Comparison of ENCODE assay signal across 22 cellular contexts in genomic region chr12:123516221-123516780, GRCh38. TPM values are rescaled to one million over a fixed set of nuclear protein-coding genes. Genes with fewer than 3 reads are reported as not detected.
DNase-seq lines count a peak whose midpoint lies in the region; ATAC-seq and TF ChIP-seq lines count a peak whose summit lies in the region.
"Had no signal": no experiment of that assay in that cellular context is flagged by ENCODE, and none has a peak within 500 bp of the region (broad histone marks: within the 10 kb centered on the region; RNA-seq: fewer than 3 reads in every experiment).

No MANE protein-coding gene starts in this region.

- no peak overlapping the region for H3K27ac ChIP-seq in osteoblast (ENCODE audit: low read depth, low read length)
- H3K27ac ChIP-seq: epithelial cell of prostate, foreskin keratinocyte, pancreas had no signal

- TF ChIP-seq CTCF in WTC11 (IDR thresholded peaks at IDR 0.05) (no peak), osteoblast (IDR thresholded peaks at IDR 0.05; ENCODE audit: extremely low read depth, low read depth, low read length) (peak; percentile 8)

- no peak overlapping the region for H3K4me2 ChIP-seq in osteoblast (ENCODE audit: insufficient read depth, low read length)
- H3K4me2 ChIP-seq: SK-N-SH had no signal

- ATAC-seq in WTC11 (peak; percentile 48), GM19463 (IDR thresholded peaks at IDR 0.05; ENCODE audit: unreplicated experiment) (no peak), HG03439 (IDR thresholded peaks at IDR 0.05; ENCODE audit: unreplicated experiment) (no peak), GM21786 (IDR thresholded peaks at IDR 0.05; ENCODE audit: unreplicated experiment) (no peak)
- ATAC-seq: foreskin keratinocyte, pancreas had no signal

- H3K36me3 Mint-ChIP-seq in WTC11 = peaks cover 22% of the 10 kb centered on the region

- peaks cover 13% of the 10 kb centered on the region for H4K20me1 ChIP-seq in osteoblast (ENCODE audit: insufficient read depth, low read length)

- no peak overlapping the region for H2AFZ ChIP-seq in osteoblast (ENCODE audit: low read length)

- no peaks in the 10 kb centered on the region for H3K9me3 Mint-ChIP-seq in WTC11
- H3K9me3 Mint-ChIP-seq: activated B cell treated with CpG ODN at 0.5 μM for 24 hours; activated naive CD8-positive, alpha-beta T cell treated with anti-CD3 and anti-CD28 coated beads for 36 hours had no signal

- H3K27me3 ChIP-seq in osteoblast (ENCODE audit: insufficient read depth, low read length) = no peaks in the 10 kb centered on the region
- H3K27me3 ChIP-seq: foreskin keratinocyte, pancreas had no signal

- H3K4me1 ChIP-seq in osteoblast (ENCODE audit: insufficient read depth, low read length) = peaks cover 11% of the 10 kb centered on the region
- H3K4me1 ChIP-seq: pancreas had no signal

- DNase-seq in ELF-1 (ENCODE audit: low read depth, low spot score) = peak; percentile 95
- DNase-seq in WTC11 (ENCODE audit: low spot score) = no peak
- DNase-seq in fibroblast of peridontal ligament (ENCODE audit: extremely low read depth) = peak; percentile 66
- no peak for DNase-seq in osteoblast (ENCODE audit: insufficient read length, low spot score, missing footprints)
- DNase-seq: activated B cell treated with CpG ODN at 0.5 μM for 24 hours; activated CD4-positive, alpha-beta T cell treated with anti-CD3 and anti-CD28 coated beads, Interleukin-2, amount 50 U/mL, for 48 hours; activated naive CD8-positive, alpha-beta T cell treated with anti-CD3 and anti-CD28 coated beads for 36 hours; foreskin keratinocyte; hippocampal formation; KBM-7; mammary epithelial cell; NCI-H1694; NCI-H526 treated with DMSO at 0.1 percent for 48 hours; pancreas; RPMI8226; SK-N-SH; stimulated activated CD8-positive, alpha-beta memory T cell treated with anti-CD3 and anti-CD28 coated beads, Interleukin-4, amount 100 ng/mL, for 48 hours; T-helper 9 cell had no signal

- CTCF ChIA-PET in WTC11 (lab: Charles Lee) = interaction anchor here (0.6 to 0.8 kb wide), 2 partner anchors 39 to 66 kb away, joined by 4 to 7 read pairs; no protein-coding TSS in a partner anchor

- H3K27ac Mint-ChIP-seq in WTC11 = peak overlapping the region; percentile 57
- H3K27ac Mint-ChIP-seq: activated B cell treated with CpG ODN at 0.5 μM for 24 hours; activated naive CD8-positive, alpha-beta T cell treated with anti-CD3 and anti-CD28 coated beads for 36 hours had no signal

- no peak overlapping the region for H3K4me3 ChIP-seq in osteoblast (ENCODE audit: insufficient read depth, low read length)
- H3K4me3 ChIP-seq: pancreas had no signal

- peaks cover 12% of the 10 kb centered on the region for H3K79me2 ChIP-seq in osteoblast (ENCODE audit: insufficient read depth, low read length)

- H3K27me3 Mint-ChIP-seq in WTC11 (ENCODE audit: low read depth) = no peaks in the 10 kb centered on the region
- H3K27me3 Mint-ChIP-seq: activated B cell treated with CpG ODN at 0.5 μM for 24 hours; activated naive CD8-positive, alpha-beta T cell treated with anti-CD3 and anti-CD28 coated beads for 36 hours had no signal

- H3K4me3 Mint-ChIP-seq in WTC11 = no peak overlapping the region
- H3K4me3 Mint-ChIP-seq: activated B cell treated with CpG ODN at 0.5 μM for 24 hours; activated naive CD8-positive, alpha-beta T cell treated with anti-CD3 and anti-CD28 coated beads for 36 hours had no signal

- peaks cover 6% of the 10 kb centered on the region for H3K4me1 Mint-ChIP-seq in WTC11
- H3K4me1 Mint-ChIP-seq: activated B cell treated with CpG ODN at 0.5 μM for 24 hours had no signal

- POLR2A ChIA-PET in WTC11 (lab: Charles Lee) = no interaction called here

- H3K9me3 ChIP-seq in osteoblast (ENCODE audit: low read depth, low read length) = no peaks in the 10 kb centered on the region
- H3K9me3 ChIP-seq: pancreas, SK-N-SH had no signal

- peaks cover 61% of the 10 kb centered on the region for H3K36me3 ChIP-seq in osteoblast (ENCODE audit: insufficient read depth, low read length)

TF ChIP-seq in WTC11, 78 proteins besides CTCF, POLR2A, EP300 and RAD21:
- no peak for TF ChIP-seq NR1H2 (CRISPR knock-in tag; IDR thresholded peaks at IDR 0.05)
- peak; percentile 32; the same call in 1 of the 2 replicates for TF ChIP-seq ZNF423 (CRISPR knock-in tag; IDR thresholded peaks at IDR 0.05)
- TF ChIP-seq OVOL2 (CRISPR knock-in tag; IDR thresholded peaks at IDR 0.05; ENCODE audit: borderline replicate concordance) = no peak
- no peak for TF ChIP-seq IRF2 (CRISPR knock-in tag; IDR thresholded peaks at IDR 0.05; ENCODE audit: borderline replicate concordance, low read depth)
- TF ChIP-seq FOXJ3 (CRISPR knock-in tag; IDR thresholded peaks at IDR 0.05; ENCODE audit: borderline replicate concordance) = no peak
- no peak for TF ChIP-seq ZNF281 (CRISPR knock-in tag; IDR thresholded peaks at IDR 0.05)

RNA-seq across cellular contexts. Expression of gene RILPL1, which starts 17.2 kb away (rescaled TPM):
- total RNA-seq in WTC11 (2021) (8.2 to 10.6 TPM (median 10.1 TPM) in 3 replicates), osteoblast (14.7 and 16.3 TPM in 2 replicates)

RNA-seq across cellular contexts. Expression of gene SNRNP35, which starts 58.4 kb away (rescaled TPM):
- 19.1 to 21.3 TPM (median 20.0 TPM) in 3 replicates for total RNA-seq in WTC11 (2021)
- 10.3 and 15.6 TPM in 2 replicates for total RNA-seq in osteoblast

Comparison
In these comparisons a context has a peak if more than half of its experiments do, and no peak if none do; other contexts are left out.
1. DNase-seq: peak in ELF-1 (single experiment) and fibroblast of peridontal ligament (single experiment); none in WTC11 (single experiment) and osteoblast (single experiment).